Comparison of ENCODE assay signal across 13 cellular contexts in the genomic region with DNA sequence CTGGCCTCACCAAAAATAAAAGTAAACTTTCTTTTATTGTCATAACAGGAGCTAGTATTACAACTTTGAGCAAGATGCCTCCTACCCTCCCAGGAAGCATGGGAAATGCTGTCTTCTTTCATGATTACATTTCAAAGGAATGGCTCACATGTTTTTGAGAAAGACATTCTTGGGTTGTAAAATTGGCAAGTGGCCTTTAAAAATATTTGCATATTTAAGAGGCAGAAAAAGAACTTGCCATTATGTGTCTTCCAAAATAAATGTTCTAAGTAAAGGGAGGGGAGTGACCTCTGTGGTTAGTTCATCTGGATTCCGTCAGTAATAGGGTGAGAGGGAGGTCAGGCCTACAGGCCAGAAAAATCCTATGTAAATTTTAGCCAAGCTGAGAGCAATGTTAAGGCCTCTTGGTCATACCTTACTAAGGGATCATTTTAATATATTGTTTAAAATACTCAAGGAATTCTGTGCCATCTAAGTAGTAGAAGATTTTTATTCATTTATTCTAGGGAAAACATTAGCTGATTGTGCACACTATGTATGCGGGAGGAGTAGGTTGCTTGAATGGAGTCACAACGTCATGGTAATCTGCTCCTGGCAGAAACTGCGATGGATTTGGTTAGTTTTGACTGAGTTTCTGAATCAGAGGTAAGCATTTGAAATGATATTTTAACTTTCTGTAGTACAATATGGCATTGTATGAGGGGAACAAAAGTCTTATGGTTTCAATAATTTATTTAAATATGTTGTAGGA.
A peak's percentile ranks its signal among the peaks of the same experiment; 100 is the strongest.
DNase-seq lines count a peak whose midpoint lies in the region; ATAC-seq, FAIRE-seq and TF ChIP-seq lines count a peak whose summit lies in the region.
"Had no signal": no experiment of that assay in that cellular context is flagged by ENCODE, and none has a peak within 500 bp of the region (broad histone marks: within the 10 kb centered on the region; RNA-seq: fewer than 3 reads in every experiment).

No MANE protein-coding gene starts in this region.

- POLR2A ChIA-PET in Panc1 (lab: Charles Lee) = no interaction called here
- POLR2A ChIA-PET in endothelial cell of umbilical vein (lab: Charles Lee) = no interaction called here

- H4K20me1 ChIP-seq in endothelial cell of umbilical vein (replicated peaks; ENCODE audit: control insufficient read depth, extremely low read depth, insufficient read depth, low read length) = no peaks in the 10 kb centered on the region

- no peak for TF ChIP-seq POLR2A in endothelial cell of umbilical vein (IDR thresholded peaks at IDR 0.05; ENCODE audit: low read depth, low read length)

- H3K27ac ChIP-seq in Panc1 (ENCODE audit: low read length) (no peak overlapping the region), endothelial cell of umbilical vein (ENCODE audit: insufficient read depth, low read depth, low read length) (no peak overlapping the region)
- H3K27ac ChIP-seq: upper lobe of left lung had no signal

- in situ Hi-C loops in G401 (cut with HindIII; ENCODE audit: low sequenced_read_pairs) = no loop called here
- in situ Hi-C loops in Panc1 (cut with HindIII; ENCODE audit: low pct_unique_long_range_greater_than_20kb, low sequenced_read_pairs) = no loop called here

- BruUV-seq in Panc1 (replicated peaks; lab: Mats Ljungman, UMichigan) (no TSS peak), endothelial cell of umbilical vein (replicated peaks; lab: Mats Ljungman, UMichigan) (no TSS peak)

- FAIRE-seq in endothelial cell of umbilical vein (lab: Jason Lieb, UNC) = no peak

- H3K4me1 ChIP-seq in Panc1 (ENCODE audit: control insufficient read depth, insufficient read depth, low read length) = no peaks in the 10 kb centered on the region
- peaks cover 3% of the 10 kb centered on the region for H3K4me1 ChIP-seq in endothelial cell of umbilical vein (ENCODE audit: control insufficient read depth, extremely low read depth, insufficient read depth, low read length)
- peaks cover 3% of the 10 kb centered on the region for H3K4me1 ChIP-seq in neuron (ENCODE audit: insufficient read depth, low read length)
- H3K4me1 ChIP-seq: upper lobe of left lung had no signal

- H2AFZ ChIP-seq in endothelial cell of umbilical vein (ENCODE audit: low read depth, low read length) (no peak overlapping the region), neuron (ENCODE audit: low read depth, low read length) (peak overlapping the region; percentile 41)

- no peak for TF ChIP-seq CTCF in Panc1 (IDR thresholded peaks at IDR 0.05)
- no peak for TF ChIP-seq CTCF in endothelial cell of umbilical vein (IDR thresholded peaks at IDR 0.05; ENCODE audit: extremely low read depth in 1 of 2, insufficient read depth in 1 of 2, low read depth in 1 of 2, low read length in 2 of 2)

- no peak overlapping the region for H3K4me3 ChIP-seq in Panc1 (ENCODE audit: low read depth in 2 of 2, low read length in 2 of 2)
- no peak overlapping the region for H3K4me3 ChIP-seq in endothelial cell of umbilical vein (replicated peaks in 1 of 3; ENCODE audit: insufficient read depth in 1 of 3, low read depth in 1 of 3, low read length in 3 of 3)
- H3K4me3 ChIP-seq in neuron (ENCODE audit: low read length) = no peak overlapping the region
- H3K4me3 ChIP-seq: upper lobe of left lung had no signal

- no peak overlapping the region for H3K4me2 ChIP-seq in endothelial cell of umbilical vein (ENCODE audit: insufficient read depth, low read length)

- intact Hi-C loops in Panc1 (cut with micrococcal nuclease; ENCODE audit: unreplicated experiment) = no loop called here
- intact Hi-C loops in endothelial cell of umbilical vein (cut with micrococcal nuclease) = no loop called here

- H3K79me2 ChIP-seq in endothelial cell of umbilical vein (ENCODE audit: control insufficient read depth, insufficient read depth, low read length) = no peaks in the 10 kb centered on the region

- H3K9me3 ChIP-seq in Panc1 (ENCODE audit: control insufficient read depth, insufficient read depth, low read depth, low read length) (no peaks in the 10 kb centered on the region), endothelial cell of umbilical vein (replicated peaks; ENCODE audit: control insufficient read depth, insufficient read depth, low read length) (no peaks in the 10 kb centered on the region), neuron (ENCODE audit: low read length) (peaks cover 2% of the 10 kb centered on the region)
- H3K9me3 ChIP-seq: upper lobe of left lung had no signal

- no peaks in the 10 kb centered on the region for H3K36me3 ChIP-seq in Panc1 (ENCODE audit: control insufficient read depth, insufficient read depth, low read length)
- H3K36me3 ChIP-seq in endothelial cell of umbilical vein (ENCODE audit: control insufficient read depth in 2 of 2, extremely low read depth in 1 of 2, insufficient read depth in 2 of 2, low read length in 2 of 2) = no peaks in the 10 kb centered on the region
- H3K36me3 ChIP-seq in neuron (ENCODE audit: insufficient read depth, low read length) = no peaks in the 10 kb centered on the region
- H3K36me3 ChIP-seq: upper lobe of left lung had no signal

- no peaks in the 10 kb centered on the region for H3K9me1 ChIP-seq in endothelial cell of umbilical vein (replicated peaks; ENCODE audit: control insufficient read depth, extremely low read depth, insufficient read depth, low read length)

- CTCF ChIA-PET in Panc1 (lab: Charles Lee) (no interaction called here), endothelial cell of umbilical vein (lab: Charles Lee) (no interaction called here)

- H3K27me3 ChIP-seq in Panc1 (ENCODE audit: control insufficient read depth, insufficient read depth, low read length) (no peaks in the 10 kb centered on the region), endothelial cell of umbilical vein (ENCODE audit: control insufficient read depth in 2 of 2, insufficient read depth in 2 of 2, low read length in 2 of 2) (no peaks in the 10 kb centered on the region), neuron (ENCODE audit: insufficient read depth, low read length) (no peaks in the 10 kb centered on the region)
- H3K27me3 ChIP-seq: upper lobe of left lung had no signal

- DNase-seq in G401 (ENCODE audit: low spot score) (peak; percentile 2), Panc1 (ENCODE audit: low read depth, low spot score) (peak; percentile 13), endothelial cell of umbilical vein (ENCODE audit: low read depth, low spot score) (peak; percentile 45), UCSD-AML1 (lab: John Stamatoyannopoulos, UW; ENCODE audit: unreplicated experiment) (no peak), NOMO-1 treated with DMSO at 0.1 percent for 48 hours (lab: John Stamatoyannopoulos, UW; ENCODE audit: unreplicated experiment) (no peak)
- no peak for DNase-seq in stimulated activated CD8-positive, alpha-beta memory T cell treated with anti-CD3 and anti-CD28 coated beads, Interleukin-4, amount 100 ng/mL, for 48 hours
- DNase-seq: activated T-cell treated with anti-CD3 and anti-CD28 coated beads, Interleukin-2, amount 50 U/mL, for 72 hours; GOT3; NCI-H2107; retina; upper lobe of left lung had no signal

- no peak overlapping the region for H3K9ac ChIP-seq in endothelial cell of umbilical vein (replicated peaks; ENCODE audit: extremely low read depth, insufficient read depth, low read length)

- no peak for ATAC-seq in Panc1
- ATAC-seq in GM19023 (IDR thresholded peaks at IDR 0.05; ENCODE audit: unreplicated experiment) = no peak
- ATAC-seq: activated T-cell treated with anti-CD3 and anti-CD28 coated beads, Interleukin-2, amount 50 U/mL, for 72 hours had no signal

- dilution Hi-C loops in endothelial cell of umbilical vein (cut with MboI; ENCODE audit: extremely low pct_ligation_motif_present, low sequenced_read_pairs) = no loop called here

TF ChIP-seq in endothelial cell of umbilical vein, 7 proteins besides CTCF, POLR2A, EP300 and RAD21:
- no peak for TF ChIP-seq POLR2AphosphoS5 (IDR thresholded peaks at IDR 0.05; ENCODE audit: insufficient read depth, low read depth, low read length)
- no peak for TF ChIP-seq MYC (IDR thresholded peaks at IDR 0.05; ENCODE audit: low read depth, low read length)
- TF ChIP-seq GATA2 (IDR thresholded peaks at IDR 0.05; ENCODE audit: insufficient read depth, insufficient read length, low read depth, low read length) = no peak

Comparison
In these comparisons a context has a peak if more than half of its experiments do, and no peak if none do; other contexts are left out.
1. DNase-seq: peak in G401 (single experiment), Panc1 (single experiment) and endothelial cell of umbilical vein (single experiment); none in UCSD-AML1 (single experiment), NOMO-1 treated with DMSO at 0.1 percent for 48 hours (single experiment) and stimulated activated CD8-positive, alpha-beta memory T cell treated with anti-CD3 and anti-CD28 coated beads, Interleukin-4, amount 100 ng/mL, for 48 hours (single experiment).